12 cellular contexts compared by ENCODE assay signal in genomic region chr5:150400327-150401075, GRCh38. TPM values are rescaled to one million over a fixed set of nuclear protein-coding genes. Genes with fewer than 3 reads are reported as not detected.
DNase-seq lines count a peak whose midpoint lies in the region; ATAC-seq, FAIRE-seq and TF ChIP-seq lines count a peak whose summit lies in the region.
"Had no signal": no experiment of that assay in that cellular context is flagged by ENCODE, and none has a peak within 500 bp of the region (broad histone marks: within the 10 kb centered on the region; RNA-seq: fewer than 3 reads in every experiment).

No MANE protein-coding gene starts in this region.

- H3K36me3 Mint-ChIP-seq in activated naive CD4-positive, alpha-beta T cell treated with anti-CD3 and anti-CD28 coated beads, Interleukin-2, amount 50 U/mL, for 72 hours: peaks cover 8 to 14% of the 10 kb centered on the region in 2 donors

- H3K9me3 Mint-ChIP-seq in activated naive CD4-positive, alpha-beta T cell treated with anti-CD3 and anti-CD28 coated beads, Interleukin-2, amount 50 U/mL, for 72 hours: no peaks in the 10 kb centered on the region

- ATAC-seq in activated naive CD4-positive, alpha-beta T cell treated with anti-CD3 and anti-CD28 coated beads, Interleukin-2, amount 50 U/mL, for 72 hours: no peak
- ATAC-seq in upper lobe of right lung: no peak
- no peak for ATAC-seq in HG02884 (IDR thresholded peaks at IDR 0.05; ENCODE audit: unreplicated experiment)
- ATAC-seq in HG02678 (IDR thresholded peaks at IDR 0.05; ENCODE audit: unreplicated experiment): no peak

- FAIRE-seq in bronchial epithelial cell (lab: Jason Lieb, UNC): peak; percentile 64

- H3K27me3 ChIP-seq in bronchial epithelial cell (ENCODE audit: control insufficient read depth, insufficient read depth, low read length): no peaks in the 10 kb centered on the region
- no peaks in the 10 kb centered on the region for H3K27me3 ChIP-seq in upper lobe of right lung

- no peak for DNase-seq in activated naive CD4-positive, alpha-beta T cell treated with anti-CD3 and anti-CD28 coated beads, Interleukin-2, amount 50 U/mL, for 72 hours (ENCODE audit: low spot score in 2 of 2)
- DNase-seq in activated naive CD4-positive, alpha-beta T cell treated with Interleukin-2 at 50 U/mL for 16 hours: no peak
- peak; percentile 44 for DNase-seq in NAMALWA (ENCODE audit: low spot score)
- DNase-seq in bronchial epithelial cell (ENCODE audit: low read depth): no peak
- DNase-seq in upper lobe of right lung: no peak
- no peak for DNase-seq in cerebellum (ENCODE audit: low spot score)
- DNase-seq: activated CD4-positive, alpha-beta T cell treated with anti-CD3 and anti-CD28 coated beads for 1 hour; dermis blood vessel endothelial cell; NCI-H2107 had no signal

- intact Hi-C loops in upper lobe of right lung (cut with DNase I): no loop called here

- H3K4me3 ChIP-seq in bronchial epithelial cell (ENCODE audit: low read depth, low read length) (no peak overlapping the region), upper lobe of right lung (no peak overlapping the region)

- TF ChIP-seq CTCF in bronchial epithelial cell (IDR thresholded peaks at IDR 0.05; ENCODE audit: insufficient read depth, low read length, severe bottlenecking) (no peak), upper lobe of right lung (IDR thresholded peaks at IDR 0.05) (no peak)

- no peaks in the 10 kb centered on the region for H3K9me3 ChIP-seq in upper lobe of right lung

- H3K36me3 ChIP-seq in bronchial epithelial cell (ENCODE audit: control insufficient read depth, insufficient read depth, low read length) (peaks cover 15% of the 10 kb centered on the region), upper lobe of right lung (peaks cover 93% of the 10 kb centered on the region)

- peak overlapping the region; percentile 1 for H3K27ac ChIP-seq in upper lobe of right lung
- H3K27ac ChIP-seq: HL-60 had no signal

- peak overlapping the region; percentile 75 to 87 for H3K27ac Mint-ChIP-seq in activated naive CD4-positive, alpha-beta T cell treated with anti-CD3 and anti-CD28 coated beads, Interleukin-2, amount 50 U/mL, for 72 hours

- no peaks in the 10 kb centered on the region for H3K4me1 ChIP-seq in upper lobe of right lung

RNA-seq across cellular contexts. Expression of gene CD74, which starts 12.2 kb away (rescaled TPM):
- total RNA-seq in activated naive CD4-positive, alpha-beta T cell treated with anti-CD3 and anti-CD28 coated beads, Interleukin-2, amount 50 U/mL, for 72 hours: 100 to 1,000 TPM; 249 to 277 TPM
- total RNA-seq in bronchial epithelial cell (1.1 and 3.8 TPM in 2 replicates), upper lobe of right lung (2,961 TPM), cerebellum (11.3 TPM)

RNA-seq across cellular contexts. Expression of gene TCOF1, which starts 43.0 kb away (rescaled TPM):
- total RNA-seq in activated naive CD4-positive, alpha-beta T cell treated with anti-CD3 and anti-CD28 coated beads, Interleukin-2, amount 50 U/mL, for 72 hours: 10 to 100 TPM; 91.9 to 94.4 TPM
- total RNA-seq in bronchial epithelial cell: 8.4 and 9.0 TPM in 2 replicates
- total RNA-seq in upper lobe of right lung: 31.1 TPM
- 14.5 TPM for total RNA-seq in cerebellum

RNA-seq across cellular contexts. Expression of gene RPS14, which starts 49.0 kb away (rescaled TPM):
- 1,000 to 10,000 TPM; 2,876 to 3,412 TPM for total RNA-seq in activated naive CD4-positive, alpha-beta T cell treated with anti-CD3 and anti-CD28 coated beads, Interleukin-2, amount 50 U/mL, for 72 hours
- total RNA-seq in bronchial epithelial cell (5,672 and 8,789 TPM in 2 replicates), upper lobe of right lung (1,578 TPM), cerebellum (1,114 TPM)

Comparison
In these comparisons a context has a peak if more than half of its experiments do, and no peak if none do; other contexts are left out.
1. RNA of gene CD74, which starts 12.2 kb away (total RNA-seq): 2,961 TPM in upper lobe of right lung (single experiment) and 249 to 277 TPM in activated naive CD4-positive, alpha-beta T cell treated with anti-CD3 and anti-CD28 coated beads, Interleukin-2, amount 50 U/mL, for 72 hours; 11.3 TPM in cerebellum (single experiment) and 1.1 to 3.8 TPM in bronchial epithelial cell; every median in the first group is over 10 times any median in the second.